ENCODE assay signal across 32 cellular contexts in the genomic region with DNA sequence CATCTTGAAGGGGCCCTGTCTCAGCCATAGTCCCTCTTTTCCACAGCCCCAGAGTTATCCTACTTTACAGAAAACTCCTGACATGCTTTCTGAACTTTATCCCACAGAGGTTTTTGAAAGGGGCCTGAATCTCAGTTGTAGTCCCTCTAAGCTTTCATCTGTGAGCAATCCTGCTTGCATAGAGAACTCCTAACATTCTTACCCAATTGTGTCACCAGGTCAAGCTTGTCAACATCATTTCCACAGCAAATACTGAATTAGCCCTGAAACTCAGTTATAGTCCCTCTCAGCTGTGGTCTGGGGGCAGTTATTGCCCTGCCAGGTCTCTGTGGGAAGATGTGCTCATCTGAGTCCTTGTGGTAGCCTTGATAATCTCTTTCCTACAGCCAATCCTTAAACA.
"Had no signal": no experiment of that assay in that cellular context is flagged by ENCODE, and none has a peak within 500 bp of the region (broad histone marks: within the 10 kb centered on the region; RNA-seq: fewer than 3 reads in every experiment).

No MANE protein-coding gene starts in this region.

- ATAC-seq: esophagus mucosa; heart right ventricle; left lobe of liver; mucosa of descending colon; natural killer cell treated with Interleukin-12 subunit alpha and Interleukin-12 subunit beta and Interleukin-15 and Interleukin-18, amount 100 ng/mL, for 72 hours; sciatic nerve; stimulated activated effector memory CD8-positive, alpha-beta T cell treated with anti-CD3 and anti-CD28 coated beads, Interleukin-12 subunit alpha, Interleukin-12 subunit beta, amount 100 ng/mL, for 72 hours had no signal

- DNase-seq: colonic mucosa; effector CD8-positive, alpha-beta T cell; endodermal cell; foreskin melanocyte; glutamatergic neuron; heart right ventricle; hippocampal formation; immature natural killer cell; mucosa of descending colon; naive B cell; stimulated activated CD4-positive, alpha-beta T cell treated with anti-CD3 and anti-CD28 coated beads, Interleukin-2, amount 100 ng/mL, for 24 hours; stimulated activated CD4-positive, alpha-beta T cell treated with anti-CD3 and anti-CD28 coated beads, Interleukin-4, amount 100 ng/mL, for 24 hours; stimulated activated naive CD4-positive, alpha-beta T cell treated with Interleukin-2 at 50 U/mL for 16 hours; stomach; thyroid gland; trophoblast cell had no signal

- H3K27me3 ChIP-seq: colonic mucosa, heart right ventricle, neutrophil, right atrium auricular region, stomach, thyroid gland had no signal

- H3K27me3 Mint-ChIP-seq: dendritic cell treated with granulocyte-macrophage colony-stimulating factor and Interleukin-4, amounts not matched to agents 40 ng/mL and 50 ng/mL, for 4 days; memory B cell; naive B cell; natural killer cell treated with Interleukin-12 subunit alpha and Interleukin-12 subunit beta and Interleukin-15 and Interleukin-18, amount 100 ng/mL, for 72 hours; progenitor cell of endocrine pancreas had no signal

- H3K4me3 Mint-ChIP-seq: dendritic cell treated with granulocyte-macrophage colony-stimulating factor and Interleukin-4, amounts not matched to agents 40 ng/mL and 50 ng/mL, for 4 days; endodermal cell; immature natural killer cell; memory B cell; mesothelial cell of epicardium; naive B cell; natural killer cell treated with Interleukin-12 subunit alpha and Interleukin-12 subunit beta and Interleukin-15 and Interleukin-18, amount 100 ng/mL, for 72 hours; neural crest cell; stimulated activated effector memory CD8-positive, alpha-beta T cell treated with anti-CD3 and anti-CD28 coated beads, Interleukin-12 subunit alpha, Interleukin-12 subunit beta, amount 100 ng/mL, for 72 hours had no signal

- H3K9me3 ChIP-seq: colonic mucosa, neutrophil, thyroid gland had no signal

- H3K27ac ChIP-seq: colonic mucosa, epithelial cell of prostate, heart right ventricle, neutrophil, parathyroid adenoma, right atrium auricular region, stomach, thyroid gland had no signal

- H3K27ac Mint-ChIP-seq: dendritic cell treated with granulocyte-macrophage colony-stimulating factor and Interleukin-4, amounts not matched to agents 40 ng/mL and 50 ng/mL, for 4 days; endodermal cell; immature natural killer cell; memory B cell; mesothelial cell of epicardium; naive B cell; natural killer cell treated with Interleukin-12 subunit alpha and Interleukin-12 subunit beta and Interleukin-15 and Interleukin-18, amount 100 ng/mL, for 72 hours; progenitor cell of endocrine pancreas; stimulated activated effector memory CD8-positive, alpha-beta T cell treated with anti-CD3 and anti-CD28 coated beads, Interleukin-12 subunit alpha, Interleukin-12 subunit beta, amount 100 ng/mL, for 72 hours had no signal

- H3K36me3 ChIP-seq: colonic mucosa, heart right ventricle, neutrophil, right atrium auricular region, stomach, thyroid gland had no signal

- H3K4me3 ChIP-seq: colonic mucosa, heart right ventricle, lung, mucosa of descending colon, right atrium auricular region, stomach, thyroid gland had no signal

- H3K4me1 Mint-ChIP-seq: endodermal cell; immature natural killer cell; memory B cell; mesothelial cell of epicardium; naive B cell; neural crest cell; stimulated activated effector memory CD8-positive, alpha-beta T cell treated with anti-CD3 and anti-CD28 coated beads, Interleukin-12 subunit alpha, Interleukin-12 subunit beta, amount 100 ng/mL, for 72 hours had no signal

- FAIRE-seq: keratinocyte had no signal

- H2AFZ ChIP-seq: parathyroid adenoma had no signal

- H3K9ac ChIP-seq: parathyroid adenoma had no signal

- H3K36me3 Mint-ChIP-seq: memory B cell; naive B cell; stimulated activated effector memory CD8-positive, alpha-beta T cell treated with anti-CD3 and anti-CD28 coated beads, Interleukin-12 subunit alpha, Interleukin-12 subunit beta, amount 100 ng/mL, for 72 hours had no signal

- H3K4me1 ChIP-seq: colonic mucosa, heart right ventricle, parathyroid adenoma, right atrium auricular region, stomach, thyroid gland had no signal

- H3K79me2 ChIP-seq: parathyroid adenoma had no signal
